Comparison of ENCODE assay signal across 10 cellular contexts in genomic region chr1:17440827-17441168, GRCh38. TPM values are rescaled to one million over a fixed set of nuclear protein-coding genes. Genes with fewer than 3 reads are reported as not detected.
DNase-seq lines count a peak whose midpoint lies in the region; ATAC-seq and TF ChIP-seq lines count a peak whose summit lies in the region.
"Had no signal": no experiment of that assay in that cellular context is flagged by ENCODE, and none has a peak within 500 bp of the region (broad histone marks: within the 10 kb centered on the region; RNA-seq: fewer than 3 reads in every experiment).

No MANE protein-coding gene starts in this region.

- H3K14ac ChIP-seq in IMR-90 (replicated peaks; ENCODE audit: low read depth, low read length) (peak overlapping the region; percentile 30; the same call in 1 of the 2 replicates), mesenchymal stem cell (ENCODE audit: low read length in 2 of 2) (no peak overlapping the region)

- H4K5ac ChIP-seq in IMR-90 (ENCODE audit: low read depth, low read length): peak overlapping the region; percentile 40; the same call in 1 of the 2 replicates

- no peak for TF ChIP-seq RAD21 in IMR-90 (IDR thresholded peaks at IDR 0.05; ENCODE audit: low read length)

- no peak for TF ChIP-seq CTCF in IMR-90 (conservative IDR thresholded peaks at IDR 0.05; ENCODE audit: low read depth, low read length)

- H3K4me1 Mint-ChIP-seq in activated naive CD8-positive, alpha-beta T cell treated with anti-CD3 and anti-CD28 coated beads, Interleukin-2, amount 50 U/mL, for 24 hours: peaks cover 35% of the 10 kb centered on the region

- H3K4me3 Mint-ChIP-seq in activated naive CD8-positive, alpha-beta T cell treated with anti-CD3 and anti-CD28 coated beads, Interleukin-2, amount 50 U/mL, for 24 hours: peak overlapping the region; percentile 95

- no peak overlapping the region for H2BK5ac ChIP-seq in IMR-90 (ENCODE audit: low read depth, low read length, poor library complexity, severe bottlenecking)
- no peak overlapping the region for H2BK5ac ChIP-seq in mesenchymal stem cell (ENCODE audit: low read depth, low read length, poor library complexity, severe bottlenecking)

- H4K91ac ChIP-seq in IMR-90 (ENCODE audit: insufficient read depth, low read depth, low read length): peak overlapping the region; percentile 71
- no peak overlapping the region for H4K91ac ChIP-seq in mesenchymal stem cell (ENCODE audit: low read length)

- POLR2A ChIA-PET in IMR-90 (lab: Charles Lee; ENCODE audit: unreplicated experiment): interaction anchor here (0.5 kb wide), 1 partner anchor 1060 kb away, joined by 3 read pairs; no protein-coding TSS in a partner anchor

- in situ Hi-C loops in IMR-90 (cut with MboI; ENCODE audit: low sequenced_read_pairs): no loop called here

- no peak for TF ChIP-seq POLR2A in IMR-90 (IDR thresholded peaks at IDR 0.05; ENCODE audit: low read depth, low read length)

- H3K56ac ChIP-seq in IMR-90 (ENCODE audit: extremely low read depth, insufficient read depth, low read length): 0 out of 2 replicates have a peak overlapping the region, but pooled peaks have one; percentile 13

- H3K4me2 ChIP-seq in BLaER1 treated with 17β-estradiol and CSF1 and Interleukin-3, amounts not matched to agents 10 nM and 100 nM: peak overlapping the region; percentile 76 to 94 (median 90)
- peak overlapping the region; percentile 79 for H3K4me2 ChIP-seq in IMR-90 (ENCODE audit: low read depth, low read length)
- H3K4me2 ChIP-seq in mesenchymal stem cell (ENCODE audit: low read length, poor library complexity, severe bottlenecking): no peak overlapping the region

- H2AK5ac ChIP-seq in IMR-90 (ENCODE audit: low read depth, low read length) (peak overlapping the region; percentile 73), mesenchymal stem cell (ENCODE audit: low read length, severe bottlenecking) (peak overlapping the region; percentile 25)

- peaks cover 17% of the 10 kb centered on the region for H3K36me3 Mint-ChIP-seq in activated naive CD8-positive, alpha-beta T cell treated with anti-CD3 and anti-CD28 coated beads, Interleukin-2, amount 50 U/mL, for 24 hours (ENCODE audit: low read depth)

- H2BK120ac ChIP-seq in IMR-90 (ENCODE audit: low read depth, low read length): 0 out of 2 replicates have a peak overlapping the region, but pooled peaks have one; percentile 79
- H2BK120ac ChIP-seq in mesenchymal stem cell (ENCODE audit: low read depth, low read length): no peak overlapping the region

- peak overlapping the region; percentile 71 for H2AK9ac ChIP-seq in IMR-90 (replicated peaks; ENCODE audit: low read depth, low read length, poor library complexity)

- intact Hi-C loops in IMR-90 (cut with micrococcal nuclease): no loop called here

- H3K18ac ChIP-seq in IMR-90 (ENCODE audit: low read depth, low read length): no peak overlapping the region
- no peak overlapping the region for H3K18ac ChIP-seq in mesenchymal stem cell (ENCODE audit: low read depth in 1 of 2, low read length in 2 of 2)

- peaks cover 7 to 22% of the 10 kb centered on the region in 2 experiments for H3K79me1 ChIP-seq in IMR-90 (ENCODE audit: low read depth in 1 of 2, low read length in 2 of 2)
- peaks cover 2% of the 10 kb centered on the region for H3K79me1 ChIP-seq in mesenchymal stem cell (replicated peaks; ENCODE audit: low read length, poor library complexity, severe bottlenecking)

- H2BK12ac ChIP-seq in mesenchymal stem cell (ENCODE audit: low read length in 2 of 2): peak overlapping the region in 1 of 2 experiments; percentile 77

- peaks cover 0 to 5% (median 0%) of the 10 kb centered on the region in 11 experiments; a peak in 2 of 22 replicates for H3K27me3 ChIP-seq in BLaER1 treated with 17β-estradiol and CSF1 and Interleukin-3, amounts not matched to agents 10 nM and 100 nM
- H3K27me3 ChIP-seq in IMR-90 (ENCODE audit: control insufficient read depth, insufficient read depth, low read length): no peaks in the 10 kb centered on the region
- H3K27me3 ChIP-seq in mesenchymal stem cell (ENCODE audit: control insufficient read depth in 1 of 2, insufficient read depth in 1 of 2, low read length in 2 of 2): no peaks in the 10 kb centered on the region
- H3K27me3 ChIP-seq: transverse colon had no signal

- dilution Hi-C loops in IMR-90 (cut with HindIII; ENCODE audit: low sequenced_read_pairs, unreplicated experiment): no loop called here

- peaks cover 0 to 20% (median 16%) of the 10 kb centered on the region in 11 experiments; a peak in 18 of 22 replicates for H3K36me3 ChIP-seq in BLaER1 treated with 17β-estradiol and CSF1 and Interleukin-3, amounts not matched to agents 10 nM and 100 nM
- H3K36me3 ChIP-seq in IMR-90 (ENCODE audit: control insufficient read depth, insufficient read depth, low read length) (peaks cover 2% of the 10 kb centered on the region; the same call in 1 of the 2 replicates), mesenchymal stem cell (ENCODE audit: control insufficient read depth in 1 of 2, insufficient read depth in 2 of 2, low read depth in 1 of 2, low read length in 2 of 2) (peaks cover 0 to 3% of the 10 kb centered on the region in 2 experiments)
- H3K36me3 ChIP-seq: transverse colon had no signal

- peaks cover 4% of the 10 kb centered on the region; the same call in 1 of the 2 replicates for H3K9me1 ChIP-seq in IMR-90 (ENCODE audit: insufficient read depth, low read length)

- H2BK15ac ChIP-seq in IMR-90 (ENCODE audit: low read depth, low read length): peak overlapping the region; percentile 46; the same call in 2 of the 3 replicates
- H2BK15ac ChIP-seq in mesenchymal stem cell (ENCODE audit: low read depth, poor library complexity, severe bottlenecking): no peak overlapping the region

- no peaks in the 10 kb centered on the region for H3K9me3 Mint-ChIP-seq in activated naive CD8-positive, alpha-beta T cell treated with anti-CD3 and anti-CD28 coated beads, Interleukin-2, amount 50 U/mL, for 24 hours

- peak overlapping the region; percentile 30 for H3K27ac Mint-ChIP-seq in activated naive CD8-positive, alpha-beta T cell treated with anti-CD3 and anti-CD28 coated beads, Interleukin-2, amount 50 U/mL, for 24 hours

- peaks cover 16 to 23% (median 17%) of the 10 kb centered on the region in 11 experiments for H4K20me1 ChIP-seq in BLaER1 treated with 17β-estradiol and CSF1 and Interleukin-3, amounts not matched to agents 10 nM and 100 nM
- H4K20me1 ChIP-seq in IMR-90 (ENCODE audit: insufficient read depth, low read length): peaks cover 12% of the 10 kb centered on the region

- H3K4ac ChIP-seq in IMR-90 (ENCODE audit: low read depth, low read length) (peak overlapping the region; percentile 89), mesenchymal stem cell (ENCODE audit: low read depth in 1 of 2, low read length in 2 of 2) (peak overlapping the region in 1 of 2 experiments; percentile 67)

- H3K27me3 Mint-ChIP-seq in activated naive CD8-positive, alpha-beta T cell treated with anti-CD3 and anti-CD28 coated beads, Interleukin-2, amount 50 U/mL, for 24 hours: peaks cover 2% of the 10 kb centered on the region

- peak overlapping the region in 8 of 11 experiments; percentile 97 to 100 (median 100); a peak in 11 of 22 replicates for H3K9ac ChIP-seq in BLaER1 treated with 17β-estradiol and CSF1 and Interleukin-3, amounts not matched to agents 10 nM and 100 nM
- 0 out of 2 replicates have a peak overlapping the region, but pooled peaks have one; percentile 90 for H3K9ac ChIP-seq in IMR-90 (ENCODE audit: low read depth, low read length)
- H3K9ac ChIP-seq in mesenchymal stem cell (ENCODE audit: low read length): peak overlapping the region; percentile 90

- peak overlapping the region; percentile 76 for H3K23ac ChIP-seq in IMR-90 (ENCODE audit: low read depth, low read length)
- H3K23ac ChIP-seq in mesenchymal stem cell (ENCODE audit: low read length in 2 of 2): no peak overlapping the region

- peak overlapping the region; percentile 54 for H2AFZ ChIP-seq in IMR-90 (replicated peaks; ENCODE audit: low read length, poor library complexity)
- peak overlapping the region; percentile 18 for H2AFZ ChIP-seq in mesenchymal stem cell (ENCODE audit: low read depth, low read length)

- 71% methylated on average over 1 of the region's 6 CpGs; no CpG with 5 or more reads in 1 of the 2 experiments for WGBS in IMR-90 (ENCODE audit: extremely low coverage in 2 of 2, insufficient read length in 1 of 2), 2 experiments
- WGBS in mesenchymal stem cell: 27% methylated on average over 6 of the region's 6 CpGs

- H3K27ac ChIP-seq in BLaER1 treated with 17β-estradiol and CSF1 and Interleukin-3, amounts not matched to agents 10 nM and 100 nM: no peak overlapping the region
- H3K27ac ChIP-seq in IMR-90 (ENCODE audit: insufficient read depth, low read length) (no peak overlapping the region), mesenchymal stem cell (ENCODE audit: low read length, poor library complexity, severe bottlenecking) (no peak overlapping the region)

- DNase-seq in IMR-90: no peak
- no peak for DNase-seq in activated naive CD8-positive, alpha-beta T cell treated with anti-CD3 and anti-CD28 coated beads, Interleukin-2, amount 50 U/mL, for 24 hours
- peak; percentile 16 for DNase-seq in mesenchymal stem cell
- DNase-seq in NCI-H2081 treated with DMSO at 0.1 percent for 48 hours (lab: John Stamatoyannopoulos, UW): no peak
- no peak for DNase-seq in stimulated activated CD8-positive, alpha-beta memory T cell treated with anti-CD3 and anti-CD28 coated beads, Interleukin-4, amount 100 ng/mL, for 48 hours
- DNase-seq in DMS79 (lab: John Stamatoyannopoulos, UW): no peak
- no peak for DNase-seq in AG08396 (ENCODE audit: low spot score)
- DNase-seq: NCI-H1092, transverse colon had no signal

- BruUV-seq in IMR-90 (replicated peaks; lab: Mats Ljungman, UMichigan): no TSS peak

- ATAC-seq in IMR-90 (ENCODE audit: low read depth): no peak
- ATAC-seq in activated naive CD8-positive, alpha-beta T cell treated with anti-CD3 and anti-CD28 coated beads, Interleukin-2, amount 50 U/mL, for 24 hours: no peak

- H3K4me3 ChIP-seq in BLaER1 treated with 17β-estradiol and CSF1 and Interleukin-3, amounts not matched to agents 10 nM and 100 nM: peak overlapping the region in 3 of 10 experiments; percentile 99 to 100 (median 99); a peak in 2 of 20 replicates
- H3K4me3 ChIP-seq in IMR-90 (ENCODE audit: insufficient read depth, low read depth, low read length) (no peak overlapping the region), mesenchymal stem cell (ENCODE audit: insufficient read depth in 1 of 2, low read depth in 1 of 2, low read length in 2 of 2) (peak overlapping the region in 1 of 2 experiments; percentile 83)

- H4K8ac ChIP-seq in IMR-90 (ENCODE audit: low read depth in 2 of 2, low read length in 2 of 2) (peak overlapping the region; percentile 91 to 92; a peak in 3 of 4 replicates), mesenchymal stem cell (ENCODE audit: low read length) (no peak overlapping the region)

- peaks cover 33 to 39% (median 35%) of the 10 kb centered on the region in 10 experiments for H3K4me1 ChIP-seq in BLaER1 treated with 17β-estradiol and CSF1 and Interleukin-3, amounts not matched to agents 10 nM and 100 nM
- H3K4me1 ChIP-seq in IMR-90 (ENCODE audit: control insufficient read depth, insufficient read depth, low read length) (peaks cover 22% of the 10 kb centered on the region), mesenchymal stem cell (ENCODE audit: control insufficient read depth, insufficient read depth, low read depth, low read length) (peaks cover 19% of the 10 kb centered on the region)

- H3K9me3 ChIP-seq in BLaER1 treated with 17β-estradiol and CSF1 and Interleukin-3, amounts not matched to agents 10 nM and 100 nM (replicated peaks in 1 of 11): no peaks in the 10 kb centered on the region; a peak in 1 of 22 replicates
- H3K9me3 ChIP-seq in IMR-90 (ENCODE audit: control insufficient read depth, insufficient read depth, low read length): no peaks in the 10 kb centered on the region
- H3K9me3 ChIP-seq in mesenchymal stem cell (ENCODE audit: control insufficient read depth, low read length): no peaks in the 10 kb centered on the region
- H3K9me3 ChIP-seq: transverse colon had no signal

- H2BK20ac ChIP-seq in IMR-90 (ENCODE audit: low read depth, low read length): no peak overlapping the region

- CTCF ChIA-PET in IMR-90 (lab: Yijun Ruan, JAX): no interaction called here

RNA-seq across cellular contexts. Expression of gene RCC2, which starts 1.3 kb away (rescaled TPM):
- total RNA-seq in IMR-90 (2012; rRNA removed): 24.0 and 24.2 TPM in 2 replicates
- polyA plus RNA-seq in IMR-90 (2012; rRNA removed): 38.9 and 43.5 TPM in 2 replicates
- 33.7 and 55.9 TPM in 2 replicates for polyA plus RNA-seq in IMR-90 (2012; cell fraction: cytosol; rRNA removed)
- polyA plus RNA-seq in IMR-90 (2012; cell fraction: nucleus; rRNA removed; ENCODE audit: low replicate concordance): 83.0 and 140 TPM in 2 replicates
- 40.7 TPM for polyA plus RNA-seq in mesenchymal stem cell (2013, experiment 1 of 2)
- 39.8 TPM for polyA plus RNA-seq in mesenchymal stem cell (2013, experiment 2 of 2)
